Comparison of ENCODE assay signal across 19 cellular contexts in genomic region chr19:13832096-13832495, GRCh38. TPM values are rescaled to one million over a fixed set of nuclear protein-coding genes. Genes with fewer than 3 reads are reported as not detected.
A peak's percentile ranks its signal among the peaks of the same experiment; 100 is the strongest.
DNase-seq lines count a peak whose midpoint lies in the region; ATAC-seq, FAIRE-seq and TF ChIP-seq lines count a peak whose summit lies in the region.
"Had no signal": no experiment of that assay in that cellular context is flagged by ENCODE, and none has a peak within 500 bp of the region (broad histone marks: within the 10 kb centered on the region; RNA-seq: fewer than 3 reads in every experiment).

No MANE protein-coding gene starts in this region.

- CTCF ChIA-PET in A673 (lab: Charles Lee) = no interaction called here
- CTCF ChIA-PET in CD4-positive, alpha-beta T cell (lab: Charles Lee) = no interaction called here

- H3K27ac ChIP-seq in A673 (ENCODE audit: low read depth, low read length, poor library complexity, severe bottlenecking) (no peak overlapping the region), kidney (ENCODE audit: low read depth in 2 of 2, low read length in 2 of 2) (no peak overlapping the region)
- H3K27ac ChIP-seq in CD4-positive, alpha-beta T cell (ENCODE audit: low read depth, low read length) = no peak overlapping the region
- H3K27ac ChIP-seq: cardiac muscle cell, neural progenitor cell, WERI-Rb-1 had no signal

- peak overlapping the region; percentile 99 for H3K27ac Mint-ChIP-seq in CD4-positive, alpha-beta T cell
- peak overlapping the region; percentile 100 for H3K27ac Mint-ChIP-seq in T-helper 17 cell
- H3K27ac Mint-ChIP-seq: neural progenitor cell had no signal

- H3K27me3 Mint-ChIP-seq in CD4-positive, alpha-beta T cell = no peaks in the 10 kb centered on the region
- H3K27me3 Mint-ChIP-seq in T-helper 17 cell = no peaks in the 10 kb centered on the region

- BruUV-seq in A673 (replicated peaks; lab: Mats Ljungman, UMichigan) = no TSS peak

- no peak overlapping the region for H3K4me3 ChIP-seq in A673 (ENCODE audit: low read depth, low read length, poor library complexity, severe bottlenecking)
- no peak overlapping the region for H3K4me3 ChIP-seq in kidney (ENCODE audit: low read length in 2 of 2)
- H3K4me3 ChIP-seq: cardiac muscle cell, neural progenitor cell had no signal

- H3K36me3 ChIP-seq in A673 (ENCODE audit: insufficient read depth, low read length, poor library complexity, severe bottlenecking) (peaks cover 20% of the 10 kb centered on the region), kidney (ENCODE audit: control insufficient read depth in 1 of 2, insufficient read depth in 2 of 2, low read length in 2 of 2) (peaks cover 2 to 6% of the 10 kb centered on the region in 2 donors)
- H3K36me3 ChIP-seq: neural progenitor cell had no signal

- H3K4me1 Mint-ChIP-seq in CD4-positive, alpha-beta T cell (ENCODE audit: low read depth) = peaks cover 29% of the 10 kb centered on the region
- peaks cover 46% of the 10 kb centered on the region for H3K4me1 Mint-ChIP-seq in T-helper 17 cell

- H3K27me3 ChIP-seq in A673 (replicated peaks; ENCODE audit: insufficient read depth, low read depth, low read length, poor library complexity) = no peaks in the 10 kb centered on the region
- H3K27me3 ChIP-seq in CD4-positive, alpha-beta T cell (ENCODE audit: control insufficient read depth, insufficient read depth, low read length) = no peaks in the 10 kb centered on the region
- H3K27me3 ChIP-seq: cardiac muscle cell, neural progenitor cell had no signal

- TF ChIP-seq CTCF in A673 (conservative IDR thresholded peaks at IDR 0.05; ENCODE audit: low read depth, low read length) (no peak), kidney (IDR thresholded peaks at IDR 0.05; ENCODE audit: borderline replicate concordance, extremely low read depth, insufficient read depth) (no peak)
- no peak for TF ChIP-seq CTCF in CD4-positive, alpha-beta T cell (IDR thresholded peaks at IDR 0.05)

- H3K36me3 Mint-ChIP-seq in CD4-positive, alpha-beta T cell (ENCODE audit: low read depth) = peaks cover 29% of the 10 kb centered on the region
- peaks cover 6% of the 10 kb centered on the region for H3K36me3 Mint-ChIP-seq in T-helper 17 cell (ENCODE audit: low read depth)

- TF ChIP-seq POLR2A in GM12891 (IDR thresholded peaks at IDR 0.05; ENCODE audit: low read depth, low read length) = no peak

- H3K9me3 Mint-ChIP-seq in CD4-positive, alpha-beta T cell = no peaks in the 10 kb centered on the region
- H3K9me3 Mint-ChIP-seq: H9, neural progenitor cell had no signal

- intact Hi-C loops in A673 (cut with micrococcal nuclease; ENCODE audit: unreplicated experiment) = no loop called here
- intact Hi-C loops in CD4-positive, alpha-beta T cell (cut with DNase I, micrococcal nuclease) = loop anchor here in 1 of 2 experiments (2.0 kb wide), 2 partner anchors 31 to 35 kb away; no protein-coding TSS in a partner anchor
- intact Hi-C loops in kidney (cut with DNase I) = no loop called here

- DNase-seq in A673 (ENCODE audit: low spot score) (peak; percentile 29), T-helper 17 cell (no peak), kidney (peak; percentile 32), GM12891 (ENCODE audit: insufficient read length, low spot score) (no peak)
- DNase-seq in CD4-positive, alpha-beta T cell = no peak
- DNase-seq: AML-193; H9; NCI-H1436; NCI-H526 treated with DMSO at 0.1 percent for 48 hours; SHP77 treated with DMSO at 0.1 percent for 48 hours; stimulated activated CD4-positive, alpha-beta T cell treated with anti-CD3 and anti-CD28 coated beads, Interleukin-12 subunit alpha, Interleukin-12 subunit beta, amount 100 ng/mL, for 4 hours; WERI-Rb-1 had no signal

- no peak for ATAC-seq in CD4-positive, alpha-beta T cell (ENCODE audit: poor library complexity)
- ATAC-seq in T-helper 17 cell (no peak), GM18519 (IDR thresholded peaks at IDR 0.05; ENCODE audit: low FRiP score, unreplicated experiment) (no peak), HG02973 (IDR thresholded peaks at IDR 0.05; ENCODE audit: unreplicated experiment) (no peak)
- ATAC-seq: left lobe of liver had no signal

- no peak overlapping the region for H3K9ac ChIP-seq in kidney (ENCODE audit: low read length in 2 of 2)
- H3K9ac ChIP-seq: neural progenitor cell had no signal

- no peaks in the 10 kb centered on the region for H3K9me3 ChIP-seq in A673 (ENCODE audit: low read depth, low read length, poor library complexity, severe bottlenecking)
- no peaks in the 10 kb centered on the region for H3K9me3 ChIP-seq in CD4-positive, alpha-beta T cell (ENCODE audit: control insufficient read depth, low read length)
- H3K9me3 ChIP-seq in T-helper 17 cell (ENCODE audit: control insufficient read depth, low read length, poor library complexity, severe bottlenecking) = no peaks in the 10 kb centered on the region
- no peaks in the 10 kb centered on the region for H3K9me3 ChIP-seq in kidney (ENCODE audit: control insufficient read depth in 1 of 2, low read length in 2 of 2)

- no peak overlapping the region for H3K4me3 Mint-ChIP-seq in CD4-positive, alpha-beta T cell
- H3K4me3 Mint-ChIP-seq in T-helper 17 cell = peak overlapping the region; percentile 96

- H3K4me1 ChIP-seq in A673 (ENCODE audit: insufficient read depth, low read length, poor library complexity, severe bottlenecking) = peaks cover 19% of the 10 kb centered on the region
- H3K4me1 ChIP-seq in kidney (ENCODE audit: control insufficient read depth in 1 of 2, insufficient read depth in 1 of 2, low read depth in 1 of 2, low read length in 2 of 2) = peaks cover 10 to 26% of the 10 kb centered on the region in 2 donors
- H3K4me1 ChIP-seq: neural progenitor cell had no signal

- FAIRE-seq in kidney (lab: Jason Lieb, UNC) = no peak
- no peak for FAIRE-seq in GM12891 (lab: Jason Lieb, UNC)

- POLR2A ChIA-PET in A673 (lab: Charles Lee; ENCODE audit: low non-redundant PET) = no interaction called here
- POLR2A ChIA-PET in CD4-positive, alpha-beta T cell (lab: Charles Lee) = interaction anchor here (1.0 to 1.3 kb wide), 2 partner anchors 14 to 44 kb away, joined by 3 to 5 read pairs; no protein-coding TSS in a partner anchor

TF ChIP-seq in GM12891, 5 proteins besides CTCF, POLR2A, EP300 and RAD21:
- TF ChIP-seq TAF1 (IDR thresholded peaks at IDR 0.05; ENCODE audit: low read depth, low read length) = no peak
- no peak for TF ChIP-seq POU2F2 (IDR thresholded peaks at IDR 0.05; ENCODE audit: low read depth, low read length)
- no peak for TF ChIP-seq POLR2AphosphoS5 (IDR thresholded peaks at IDR 0.05; ENCODE audit: low read depth, low read length)
- TF ChIP-seq SPI1 (IDR thresholded peaks at IDR 0.05; ENCODE audit: low read depth, low read length) = no peak
- no peak for TF ChIP-seq PAX5 (IDR thresholded peaks at IDR 0.05; ENCODE audit: insufficient read depth, low read length, severe bottlenecking)

RNA-seq across cellular contexts. Expression of gene ZSWIM4, which starts 36.9 kb away (rescaled TPM):
- total RNA-seq in A673 (2021) = 9.8 and 13.7 TPM in 2 replicates
- total RNA-seq in CD4-positive, alpha-beta T cell = 1 to 10 TPM; 3.5 to 3.8 TPM
- 1 to 10 TPM; 4.2 to 5.3 TPM for total RNA-seq in T-helper 17 cell
- total RNA-seq in kidney = 13.7 TPM
- polyA plus RNA-seq in kidney (ENCODE audit: insufficient read depth, low read depth, low replicate concordance) = 1.4 TPM
- polyA plus RNA-seq in GM12891 (2012; ENCODE audit: low read depth, missing spikeins) = 4.1 TPM

RNA-seq across cellular contexts. Expression of gene NANOS3, which starts 44.8 kb away (rescaled TPM):
- 4.9 and 7.1 TPM in 2 replicates for total RNA-seq in A673 (2021)
- under 1 TPM in 1 of 2 experiments, not detected in 1; 0.87 TPM for total RNA-seq in CD4-positive, alpha-beta T cell
- total RNA-seq in T-helper 17 cell = 1 to 10 TPM in 1 of 2 donors, under 1 TPM in 1; 0.60 to 2.6 TPM
- 0.35 TPM for total RNA-seq in kidney
- not detected for polyA plus RNA-seq in kidney (ENCODE audit: insufficient read depth, low read depth, low replicate concordance)
- 2.0 TPM for polyA plus RNA-seq in GM12891 (2012; ENCODE audit: low read depth, missing spikeins)
- total RNA-seq: H9, left lobe of liver, mononuclear cell had no signal
- polyA plus RNA-seq: adipose tissue had no signal

RNA-seq across cellular contexts. Expression of gene C19orf53, which starts 57.8 kb away (rescaled TPM):
- 137 and 140 TPM in 2 replicates for total RNA-seq in A673 (2021)
- 100 to 1,000 TPM; 119 TPM for total RNA-seq in CD4-positive, alpha-beta T cell
- 10 to 100 TPM; 62.4 to 73.0 TPM for total RNA-seq in T-helper 17 cell
- 62.7 TPM for total RNA-seq in kidney
- polyA plus RNA-seq in kidney (ENCODE audit: insufficient read depth, low read depth, low replicate concordance) = 264 TPM
- polyA plus RNA-seq in GM12891 (2012; ENCODE audit: low read depth, missing spikeins) = 228 TPM

Comparison
In these comparisons a context has a peak if more than half of its experiments do, and no peak if none do; other contexts are left out.
1. DNase-seq: peak in A673 (single experiment) and kidney (single experiment); none in CD4-positive, alpha-beta T cell (0 of 10), T-helper 17 cell (0 of 3) and GM12891 (single experiment).